In genomic region chr4:162522724-162523123, GRCh38 we compare ENCODE assay signal across 21 cellular contexts.
A peak's percentile ranks its signal among the peaks of the same experiment; 100 is the strongest.
DNase-seq lines count a peak whose midpoint lies in the region; ATAC-seq, FAIRE-seq and TF ChIP-seq lines count a peak whose summit lies in the region.
"Had no signal": no experiment of that assay in that cellular context is flagged by ENCODE, and none has a peak within 500 bp of the region (broad histone marks: within the 10 kb centered on the region; RNA-seq: fewer than 3 reads in every experiment).

No MANE protein-coding gene starts in this region.

- H3K36me3 ChIP-seq in IMR-90 (ENCODE audit: control insufficient read depth, insufficient read depth, low read length): no peaks in the 10 kb centered on the region
- H3K36me3 ChIP-seq: BLaER1 treated with 17β-estradiol and CSF1 and Interleukin-3, amounts not matched to agents 10 nM and 100 nM had no signal

- H4K5ac ChIP-seq in IMR-90 (ENCODE audit: low read depth, low read length): no peak overlapping the region

- dilution Hi-C loops in IMR-90 (cut with HindIII; ENCODE audit: low sequenced_read_pairs, unreplicated experiment): no loop called here

- H2BK120ac ChIP-seq in IMR-90 (ENCODE audit: low read depth, low read length): no peak overlapping the region

- H3K4me1 ChIP-seq in A549 (no peaks in the 10 kb centered on the region), IMR-90 (ENCODE audit: control insufficient read depth, insufficient read depth, low read length) (no peaks in the 10 kb centered on the region)
- H3K4me1 ChIP-seq: BLaER1 treated with 17β-estradiol and CSF1 and Interleukin-3, amounts not matched to agents 10 nM and 100 nM; Caco-2 had no signal

- CTCF ChIA-PET in A549 (lab: Yijun Ruan, JAX) (no interaction called here), IMR-90 (lab: Yijun Ruan, JAX) (interaction anchor here (0.6 kb wide), 1 partner anchor 76 kb away, joined by 5 read pairs; no protein-coding TSS in a partner anchor)

- H3K18ac ChIP-seq in IMR-90 (ENCODE audit: low read depth, low read length): no peak overlapping the region

- H3K14ac ChIP-seq in IMR-90 (replicated peaks; ENCODE audit: low read depth, low read length): no peak overlapping the region

- H2BK20ac ChIP-seq in IMR-90 (ENCODE audit: low read depth, low read length): no peak overlapping the region

- H3K9me3 ChIP-seq in A549 (no peaks in the 10 kb centered on the region), IMR-90 (ENCODE audit: control insufficient read depth, insufficient read depth, low read length) (peaks cover 4% of the 10 kb centered on the region)
- H3K9me3 ChIP-seq: BLaER1 treated with 17β-estradiol and CSF1 and Interleukin-3, amounts not matched to agents 10 nM and 100 nM; Caco-2 had no signal

- in situ Hi-C loops in IMR-90 (cut with MboI; ENCODE audit: low sequenced_read_pairs): no loop called here

- DNase-seq in A549 (ENCODE audit: low read depth in 1 of 2, low spot score in 1 of 2) (no peak), IMR-90 (no peak), retinal pigment epithelial cell (ENCODE audit: low read depth) (peak; percentile 39), NCI-H82 treated with DMSO at 0.1 percent for 48 hours (lab: John Stamatoyannopoulos, UW; ENCODE audit: unreplicated experiment) (no peak), GM03348 (ENCODE audit: low spot score) (no peak)
- DNase-seq: 8988T; AML-193; Caco-2; Calu3; CD4-positive, alpha-beta T cell; CD8-positive, alpha-beta T cell; DMS79 treated with DMSO at 0.1 percent for 48 hours; GF-D8 had no signal

- no peak overlapping the region for H3K4me2 ChIP-seq in A549
- H3K4me2 ChIP-seq in IMR-90 (ENCODE audit: low read depth, low read length): no peak overlapping the region
- H3K4me2 ChIP-seq: BLaER1 treated with 17β-estradiol and CSF1 and Interleukin-3, amounts not matched to agents 10 nM and 100 nM had no signal

- POLR2A ChIA-PET in A549 (lab: Yijun Ruan, JAX) (no interaction called here), IMR-90 (lab: Charles Lee; ENCODE audit: unreplicated experiment) (no interaction called here)

- no peak overlapping the region for H2AK9ac ChIP-seq in IMR-90 (replicated peaks; ENCODE audit: low read depth, low read length, poor library complexity)

- H3K56ac ChIP-seq in IMR-90 (ENCODE audit: extremely low read depth, insufficient read depth, low read length): no peak overlapping the region

- TF ChIP-seq POLR2A in A549 (IDR thresholded peaks at IDR 0.05; ENCODE audit: low read length) (no peak), IMR-90 (IDR thresholded peaks at IDR 0.05; ENCODE audit: low read depth, low read length) (no peak)

- ATAC-seq in A549: no peak
- ATAC-seq in IMR-90 (ENCODE audit: low read depth): no peak
- ATAC-seq: CD8-positive, alpha-beta T cell; GM12878 had no signal

- H2BK15ac ChIP-seq in IMR-90 (ENCODE audit: low read depth, low read length): no peak overlapping the region

- no peak overlapping the region for H2AK5ac ChIP-seq in IMR-90 (ENCODE audit: low read depth, low read length)

- H4K20me1 ChIP-seq in IMR-90 (ENCODE audit: insufficient read depth, low read length): no peaks in the 10 kb centered on the region
- H4K20me1 ChIP-seq: BLaER1 treated with 17β-estradiol and CSF1 and Interleukin-3, amounts not matched to agents 10 nM and 100 nM had no signal

- no peak overlapping the region for H4K91ac ChIP-seq in IMR-90 (ENCODE audit: insufficient read depth, low read depth, low read length)

- no peak overlapping the region for H4K8ac ChIP-seq in IMR-90 (ENCODE audit: low read depth in 2 of 2, low read length in 2 of 2)

- TF ChIP-seq EP300 in A549 (IDR thresholded peaks at IDR 0.05): no peak

- TF ChIP-seq CTCF in A549 (IDR thresholded peaks at IDR 0.05): no peak
- no peak for TF ChIP-seq CTCF in IMR-90 (conservative IDR thresholded peaks at IDR 0.05; ENCODE audit: low read depth, low read length)
- TF ChIP-seq CTCF in retinal pigment epithelial cell (conservative IDR thresholded peaks at IDR 0.05; ENCODE audit: low read depth, low read length): no peak

- H3K23ac ChIP-seq in IMR-90 (ENCODE audit: low read depth, low read length): no peak overlapping the region

- no peak for FAIRE-seq in A549 (lab: Jason Lieb, UNC)
- FAIRE-seq: A204.1, D721Med, G401.6, GM12878, GM12892, GM18507 had no signal

- H3K27me3 ChIP-seq in IMR-90 (ENCODE audit: control insufficient read depth, insufficient read depth, low read length): no peaks in the 10 kb centered on the region
- H3K27me3 ChIP-seq: BLaER1 treated with 17β-estradiol and CSF1 and Interleukin-3, amounts not matched to agents 10 nM and 100 nM had no signal

- no peak for TF ChIP-seq RAD21 in A549 (conservative IDR thresholded peaks at IDR 0.05 in 1 of 2, IDR thresholded peaks at IDR 0.05 in 1 of 2)
- TF ChIP-seq RAD21 in IMR-90 (IDR thresholded peaks at IDR 0.05; ENCODE audit: low read length): no peak

- H3K79me1 ChIP-seq in IMR-90 (ENCODE audit: low read depth in 1 of 2, low read length in 2 of 2): no peaks in the 10 kb centered on the region

- no peak overlapping the region for H3K4ac ChIP-seq in IMR-90 (ENCODE audit: low read depth, low read length)

- H3K4me3 ChIP-seq in A549 (no peak overlapping the region), IMR-90 (ENCODE audit: insufficient read depth, low read depth, low read length) (no peak overlapping the region), retinal pigment epithelial cell (ENCODE audit: low read length) (no peak overlapping the region)
- H3K4me3 ChIP-seq: BLaER1 treated with 17β-estradiol and CSF1 and Interleukin-3, amounts not matched to agents 10 nM and 100 nM; GM12878 had no signal

- intact Hi-C loops in IMR-90 (cut with micrococcal nuclease): no loop called here

- BruUV-seq in IMR-90 (replicated peaks; lab: Mats Ljungman, UMichigan): no TSS peak

- no peak overlapping the region for H3K9ac ChIP-seq in IMR-90 (ENCODE audit: low read depth, low read length)
- H3K9ac ChIP-seq: BLaER1 treated with 17β-estradiol and CSF1 and Interleukin-3, amounts not matched to agents 10 nM and 100 nM had no signal

- H3K27ac ChIP-seq in A549 (no peak overlapping the region), IMR-90 (ENCODE audit: insufficient read depth, low read length) (no peak overlapping the region)
- H3K27ac ChIP-seq: BLaER1 treated with 17β-estradiol and CSF1 and Interleukin-3, amounts not matched to agents 10 nM and 100 nM; C4-2B had no signal

- WGBS in A549 (ENCODE audit: missing lambda C conversion rate): 50% methylated on average over 1 of the region's 1 CpG
- no CpG with 5 or more reads among the region's 1 CpG for WGBS in IMR-90 (ENCODE audit: extremely low coverage in 2 of 2, insufficient read length in 1 of 2), 2 experiments

- no peaks in the 10 kb centered on the region for H3K9me1 ChIP-seq in IMR-90 (ENCODE audit: insufficient read depth, low read length)

- no peak overlapping the region for H2AFZ ChIP-seq in IMR-90 (replicated peaks; ENCODE audit: low read length, poor library complexity)

- H2BK5ac ChIP-seq in IMR-90 (ENCODE audit: low read depth, low read length, poor library complexity, severe bottlenecking): no peak overlapping the region

TF ChIP-seq in A549, 52 proteins besides CTCF, POLR2A, EP300 and RAD21:
- TF ChIP-seq FOSB (CRISPR knock-in tag; IDR thresholded peaks at IDR 0.05) (no peak), HES2 (IDR thresholded peaks at IDR 0.05) (no peak), ZNF302 (CRISPR knock-in tag; IDR thresholded peaks at IDR 0.05) (no peak), BCL3 (IDR thresholded peaks at IDR 0.05) (no peak), NFE2L2 (conservative IDR thresholded peaks at IDR 0.05; ENCODE audit: low read length) (peak; percentile 61; the same call in 1 of the 2 replicates), MAFK (IDR thresholded peaks at IDR 0.05; ENCODE audit: partially characterized antibody) (peak; percentile 72)

TF ChIP-seq in IMR-90, 13 proteins besides CTCF, POLR2A, EP300 and RAD21:
- TF ChIP-seq NFE2L2 (IDR thresholded peaks at IDR 0.05; ENCODE audit: low read depth, low read length) (peak; percentile 65), RFX5 (IDR thresholded peaks at IDR 0.05; ENCODE audit: low read depth, low read length) (no peak), SMC3 (IDR thresholded peaks at IDR 0.05; ENCODE audit: low read depth, low read length) (no peak), MAFK (IDR thresholded peaks at IDR 0.05; ENCODE audit: low read depth, low read length) (peak; percentile 54; the same call in 1 of the 2 replicates)
TF ChIP-seq in IMR-90: peak in this region for 2.
